17 cellular contexts compared by ENCODE assay signal in the genomic region with DNA sequence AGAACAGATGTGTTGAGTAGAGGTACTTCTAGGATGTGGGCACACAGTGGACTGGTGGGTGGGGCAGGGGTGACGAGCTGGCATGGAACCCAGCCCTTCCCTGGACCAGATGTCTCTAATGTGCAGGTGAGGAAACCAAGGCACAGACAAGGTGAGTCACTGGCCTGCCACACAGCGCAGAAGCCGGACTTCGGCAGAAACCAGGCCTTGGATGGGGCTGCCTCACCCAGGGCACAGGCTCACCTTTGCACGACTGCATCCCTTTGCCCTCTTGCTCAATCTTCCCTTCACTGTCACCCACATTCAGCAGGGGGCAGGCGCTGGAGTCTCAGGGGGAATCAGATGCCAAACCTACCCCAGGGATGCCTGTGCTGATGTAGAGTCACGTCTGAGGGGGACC.
DNase-seq lines count a peak whose midpoint lies in the region; ATAC-seq, FAIRE-seq and TF ChIP-seq lines count a peak whose summit lies in the region.
"Had no signal": no experiment of that assay in that cellular context is flagged by ENCODE, and none has a peak within 500 bp of the region (broad histone marks: within the 10 kb centered on the region; RNA-seq: fewer than 3 reads in every experiment).

No MANE protein-coding gene starts in this region.

- H3K4me2 ChIP-seq in Loucy (ENCODE audit: low read depth, low read length, poor library complexity, severe bottlenecking) (no peak overlapping the region), HepG2 (ENCODE audit: low read depth, low read length) (peak overlapping the region; percentile 43; the same call in 1 of the 2 replicates)
- H3K4me2 ChIP-seq: BLaER1 had no signal

- H3K9me2 ChIP-seq in Loucy (replicated peaks; ENCODE audit: low read depth, low read length): no peaks in the 10 kb centered on the region

- no peaks in the 10 kb centered on the region for H3K27me3 ChIP-seq in Loucy (ENCODE audit: insufficient read depth, low read length, poor library complexity, severe bottlenecking)
- H3K27me3 ChIP-seq in HepG2 (ENCODE audit: control insufficient read depth in 1 of 2, insufficient read depth in 2 of 2, low read length in 2 of 2): no peaks in the 10 kb centered on the region
- H3K27me3 ChIP-seq in spleen (replicated peaks in 1 of 7): peaks cover 0 to 7% (median 0%) of the 10 kb centered on the region in 7 donors
- H3K27me3 ChIP-seq: BLaER1 had no signal

- peak; percentile 71 for FAIRE-seq in HepG2 (lab: Jason Lieb, UNC)
- FAIRE-seq: GM12891, GM19239 had no signal

- H3K36me3 ChIP-seq in Loucy (ENCODE audit: insufficient read depth, low read length): no peaks in the 10 kb centered on the region
- no peaks in the 10 kb centered on the region for H3K36me3 ChIP-seq in HepG2 (replicated peaks in 1 of 2; ENCODE audit: control insufficient read depth in 1 of 2, insufficient read depth in 2 of 2, low read length in 2 of 2)
- no peaks in the 10 kb centered on the region for H3K36me3 ChIP-seq in spleen
- H3K36me3 ChIP-seq: BLaER1 had no signal

- H3K9me3 ChIP-seq in Loucy (ENCODE audit: insufficient read depth, low read depth, low read length) (no peaks in the 10 kb centered on the region), HepG2 (ENCODE audit: low read length) (no peaks in the 10 kb centered on the region), spleen (no peaks in the 10 kb centered on the region)
- H3K9me3 ChIP-seq: BLaER1 had no signal

- no peak overlapping the region for H3K27ac ChIP-seq in HepG2 (ENCODE audit: extremely low read length, insufficient read depth, low read length)
- H3K27ac ChIP-seq in spleen: no peak overlapping the region
- H3K27ac ChIP-seq: BLaER1 had no signal

- CTCF ChIA-PET in HepG2 (lab: Yijun Ruan, JAX; ENCODE audit: low intra/inter-chr PET ratio, low total read pairs): no interaction called here

- H3K79me2 ChIP-seq in Loucy (ENCODE audit: insufficient read depth, low read length) (0 out of 2 replicates have a peak, but pooled peaks cover 4% of the 10 kb centered on the region), HepG2 (ENCODE audit: insufficient read depth, low read length) (no peaks in the 10 kb centered on the region)

- intact Hi-C loops in HepG2 (cut with micrococcal nuclease; ENCODE audit: unreplicated experiment): no loop called here
- intact Hi-C loops in spleen (cut with DNase I; ENCODE audit: low total_unique reads): no loop called here

- in situ Hi-C loops in HepG2 (cut with HindIII; ENCODE audit: extremely low pct_ligation_motif_present, low pct_unique_long_range_greater_than_20kb): no loop called here

- no peak for TF ChIP-seq RAD21 in HepG2 (CRISPR knock-in tag; IDR thresholded peaks at IDR 0.05)

- 0 out of 2 replicates have a peak, but pooled peaks cover 4% of the 10 kb centered on the region for H3F3A ChIP-seq in Loucy (ENCODE audit: low read depth)

- peak; percentile 93 for ATAC-seq in HepG2
- ATAC-seq: HCT116 had no signal

- peak; percentile 28 for DNase-seq in D341Med (ENCODE audit: low spot score)
- DNase-seq in HepG2 (ENCODE audit: low spot score): peak; percentile 51
- DNase-seq in spleen: peak; percentile 41
- no peak for DNase-seq in DMS53 (lab: John Stamatoyannopoulos, UW)
- no peak for DNase-seq in NCI-H510A treated with DMSO at 0.1 percent for 48 hours (lab: John Stamatoyannopoulos, UW)
- no peak for DNase-seq in occipital lobe (lab: John Stamatoyannopoulos, UW)
- no peak for DNase-seq in GDM1 (lab: John Stamatoyannopoulos, UW)
- DNase-seq: 8988T; AML-193; CD4-positive, CD25-positive, alpha-beta regulatory T cell; DMS 273 treated with DMSO at 0.1 percent for 48 hours; DMS79 had no signal

- H4K20me1 ChIP-seq in Loucy (ENCODE audit: insufficient read depth, low read length, poor library complexity, severe bottlenecking) (no peaks in the 10 kb centered on the region), HepG2 (ENCODE audit: insufficient read depth, low read length) (no peaks in the 10 kb centered on the region)
- H4K20me1 ChIP-seq: BLaER1 had no signal

- TF ChIP-seq POLR2A in HepG2 (IDR thresholded peaks at IDR 0.05; ENCODE audit: insufficient read depth in 1 of 2, low read depth in 2 of 2, low read length in 2 of 2): no peak
- TF ChIP-seq POLR2A in spleen (IDR thresholded peaks at IDR 0.05): no peak

- TF ChIP-seq CTCF in Loucy (conservative IDR thresholded peaks at IDR 0.05; ENCODE audit: low read length): no peak
- peak; percentile 53 for TF ChIP-seq CTCF in HepG2 (CRISPR knock-in tag; IDR thresholded peaks at IDR 0.05)
- TF ChIP-seq CTCF in spleen (IDR thresholded peaks at IDR 0.05 in 8 of 11, conservative IDR thresholded peaks at IDR 0.05 in 3 of 11): no peak

- H2AFZ ChIP-seq in Loucy (ENCODE audit: low read length) (no peak overlapping the region), HepG2 (ENCODE audit: low read length) (no peak overlapping the region)

- TF ChIP-seq EP300 in HepG2 (IDR thresholded peaks at IDR 0.05; ENCODE audit: low read depth in 2 of 2, low read length in 2 of 2): no peak
- TF ChIP-seq EP300 in HepG2 (CRISPR knock-in tag; IDR thresholded peaks at IDR 0.05; ENCODE audit: borderline replicate concordance): no peak

- H3K4me1 ChIP-seq in Loucy (ENCODE audit: insufficient read depth, low read length, poor library complexity, severe bottlenecking): peaks cover 47% of the 10 kb centered on the region
- peaks cover 29% of the 10 kb centered on the region for H3K4me1 ChIP-seq in HepG2 (ENCODE audit: insufficient read depth, low read length)
- no peaks in the 10 kb centered on the region for H3K4me1 ChIP-seq in spleen

- H3K9ac ChIP-seq in Loucy (ENCODE audit: low read depth, low read length, poor library complexity, severe bottlenecking): peak overlapping the region; percentile 36
- H3K9ac ChIP-seq in HepG2 (ENCODE audit: insufficient read depth, low read depth, low read length): no peak overlapping the region
- H3K9ac ChIP-seq: BLaER1 had no signal

- WGBS in HepG2 (ENCODE audit: low lambda C conversion rate): 50% methylated on average over 1 of the region's 7 CpGs
- WGBS in spleen, 5 donors: 66 to 84% (median 70%) methylated on average over 5 to 7 of the region's 7 CpGs

- POLR2A ChIA-PET in HepG2 (lab: Yijun Ruan, JAX): no interaction called here

- H3K4me3 ChIP-seq in Loucy (ENCODE audit: low read length, poor library complexity, severe bottlenecking) (no peak overlapping the region), HepG2 (replicated peaks in 1 of 3; ENCODE audit: insufficient read depth in 1 of 3, low read depth in 2 of 3, low read length in 3 of 3) (no peak overlapping the region), spleen (no peak overlapping the region)
- H3K4me3 ChIP-seq: BLaER1 had no signal

- no TSS peak for BruUV-seq in HepG2 (replicated peaks; lab: Mats Ljungman, UMichigan)

TF ChIP-seq in HepG2, 621 proteins besides CTCF, POLR2A, EP300 and RAD21 (continues in another document):
- TF ChIP-seq SP140L (CRISPR knock-in tag; IDR thresholded peaks at IDR 0.05; ENCODE audit: borderline replicate concordance) (no peak), STAT6 (CRISPR knock-in tag; IDR thresholded peaks at IDR 0.05; ENCODE audit: borderline replicate concordance) (no peak), ELF1 (CRISPR knock-in tag; IDR thresholded peaks at IDR 0.05) (no peak)

Comparison
In these comparisons a context has a peak if more than half of its experiments do, and no peak if none do; other contexts are left out.
1. DNase-seq: peak in D341Med (single experiment), HepG2 (single experiment) and spleen (single experiment); none in DMS53 (single experiment), NCI-H510A treated with DMSO at 0.1 percent for 48 hours (single experiment), occipital lobe (single experiment) and GDM1 (single experiment).